ENCODE assay signal across 13 cellular contexts in genomic region chr3:58336135-58336882, GRCh38. TPM values are rescaled to one million over a fixed set of nuclear protein-coding genes. Genes with fewer than 3 reads are reported as not detected.
A peak's percentile ranks its signal among the peaks of the same experiment; 100 is the strongest.
DNase-seq lines count a peak whose midpoint lies in the region; TF ChIP-seq lines count a peak whose summit lies in the region.
"Had no signal": no experiment of that assay in that cellular context is flagged by ENCODE, and none has a peak within 500 bp of the region (broad histone marks: within the 10 kb centered on the region; RNA-seq: fewer than 3 reads in every experiment).

No MANE protein-coding gene starts in this region.

- TF ChIP-seq CTCF in BJ (IDR thresholded peaks at IDR 0.05; ENCODE audit: insufficient read depth, low read depth, low read length) (no peak), mammary epithelial cell (conservative IDR thresholded peaks at IDR 0.05 in 1 of 2, IDR thresholded peaks at IDR 0.05 in 1 of 2; ENCODE audit: extremely low read depth in 1 of 2, insufficient read depth in 1 of 2, low read depth in 1 of 2, low read length in 2 of 2) (no peak)

- H3K4me2 ChIP-seq in Karpas-422 (ENCODE audit: low read depth, low read length, poor library complexity, severe bottlenecking) (peak overlapping the region; percentile 3), mammary epithelial cell (ENCODE audit: insufficient read depth, low read depth, low read length) (no peak overlapping the region)

- DNase-seq in BJ (ENCODE audit: low read depth) (peak; percentile 69), Karpas-422 (no peak), mammary epithelial cell (peak; percentile 92), non-pigmented ciliary epithelial cell (ENCODE audit: low read depth) (peak; percentile 42), NOMO-1 treated with DMSO at 0.1 percent for 48 hours (lab: John Stamatoyannopoulos, UW; ENCODE audit: unreplicated experiment) (no peak), NCI-H510A treated with DMSO at 0.1 percent for 48 hours (lab: John Stamatoyannopoulos, UW) (no peak), NCI-H187 treated with DMSO at 0.1 percent for 48 hours (lab: John Stamatoyannopoulos, UW) (no peak), T1000 (lab: John Stamatoyannopoulos, UW) (no peak)
- DNase-seq: effector memory CD4-positive, alpha-beta T cell; GDM1; left lung; trophoblast cell had no signal

- dilution Hi-C loops in mammary epithelial cell (cut with HindIII; ENCODE audit: low sequenced_read_pairs): loop anchor here (5.0 kb wide), 1 partner anchor 46 kb away; no protein-coding TSS in a partner anchor

- H3K36me3 ChIP-seq in BJ (ENCODE audit: control insufficient read depth, insufficient read depth, low read length): no peaks in the 10 kb centered on the region
- H3K36me3 ChIP-seq in Karpas-422 (ENCODE audit: insufficient read depth, low read length): peaks cover 51% of the 10 kb centered on the region
- H3K36me3 ChIP-seq in mammary epithelial cell (ENCODE audit: insufficient read depth, low read length): no peaks in the 10 kb centered on the region

- no peaks in the 10 kb centered on the region for H3K9me2 ChIP-seq in Karpas-422 (replicated peaks; ENCODE audit: insufficient read depth, low read length)

- peak overlapping the region; percentile 42 for H3K9ac ChIP-seq in Karpas-422 (ENCODE audit: low read length)
- no peak overlapping the region for H3K9ac ChIP-seq in mammary epithelial cell (ENCODE audit: insufficient read depth, low read length)

- H3K4me1 ChIP-seq in Karpas-422 (ENCODE audit: low read length) (peaks cover 80% of the 10 kb centered on the region), mammary epithelial cell (ENCODE audit: insufficient read depth, low read length) (peaks cover 34% of the 10 kb centered on the region)

- H4K20me1 ChIP-seq in Karpas-422 (ENCODE audit: insufficient read depth, low read depth, low read length) (no peaks in the 10 kb centered on the region), mammary epithelial cell (ENCODE audit: insufficient read depth, low read length) (no peaks in the 10 kb centered on the region)

- POLR2A ChIA-PET in BJ (lab: Charles Lee): no interaction called here

- no peak overlapping the region for H2AFZ ChIP-seq in Karpas-422 (ENCODE audit: low read length)
- no peak overlapping the region for H2AFZ ChIP-seq in mammary epithelial cell (ENCODE audit: low read depth, low read length)

- in situ Hi-C loops in mammary epithelial cell (cut with MboI; ENCODE audit: low sequenced_read_pairs in 2 of 2): loop anchor here in 1 of 2 donors (5.0 kb wide), 1 partner anchor 76 kb away; no protein-coding TSS in a partner anchor

- intact Hi-C loops in mammary epithelial cell (cut with micrococcal nuclease): no loop called here

- H3K9me3 ChIP-seq in Karpas-422 (ENCODE audit: low read length) (no peaks in the 10 kb centered on the region), mammary epithelial cell (replicated peaks; ENCODE audit: insufficient read depth, low read length) (no peaks in the 10 kb centered on the region)
- H3K9me3 ChIP-seq: left lung had no signal

- H3K27ac ChIP-seq in Karpas-422 (ENCODE audit: low read length) (peak overlapping the region; percentile 100), mammary epithelial cell (ENCODE audit: insufficient read depth, low read depth, low read length) (no peak overlapping the region)

- H3K4me3 ChIP-seq in BJ (ENCODE audit: low read depth, low read length) (no peak overlapping the region), Karpas-422 (ENCODE audit: low read length) (no peak overlapping the region), mammary epithelial cell (replicated peaks in 1 of 3; ENCODE audit: insufficient read depth in 1 of 3, low read depth in 2 of 3, low read length in 3 of 3) (no peak overlapping the region)
- H3K4me3 ChIP-seq: SJSA1 had no signal

- no TSS peak for BruUV-seq in mammary epithelial cell (replicated peaks; lab: Mats Ljungman, UMichigan)

- H3K79me2 ChIP-seq in Karpas-422 (ENCODE audit: low read length): peaks cover 95% of the 10 kb centered on the region
- H3K79me2 ChIP-seq in mammary epithelial cell (ENCODE audit: insufficient read depth, low read length): peaks cover 3% of the 10 kb centered on the region

- 98% methylated on average over 3 of the region's 3 CpGs for WGBS in mammary epithelial cell (ENCODE audit: low coverage, missing lambda C conversion rate)

- H3K27me3 ChIP-seq in BJ (ENCODE audit: control insufficient read depth, insufficient read depth, low read length) (no peaks in the 10 kb centered on the region), Karpas-422 (ENCODE audit: low read length) (no peaks in the 10 kb centered on the region), mammary epithelial cell (ENCODE audit: insufficient read depth, low read length) (no peaks in the 10 kb centered on the region)
- H3K27me3 ChIP-seq: left lung, SJSA1 had no signal

- CTCF ChIA-PET in BJ (lab: Yijun Ruan, JAX) (interaction anchor here (0.8 to 4.6 kb wide), 7 partner anchors 13 to 127 kb away, joined by 3 to 18 read pairs (median 3); partner anchors contain the start of genes HTD2 and RPP14), mammary epithelial cell (lab: Charles Lee; ENCODE audit: low non-redundant PET) (no interaction called here)

RNA-seq across cellular contexts. Expression of gene PXK, which starts 3.6 kb away (rescaled TPM):
- 36.4 and 38.9 TPM in 2 replicates for polyA plus RNA-seq in BJ (2011; rRNA removed)
- polyA minus RNA-seq in BJ (2011; rRNA and poly(A)+ RNA removed): 20.0 and 28.3 TPM in 2 replicates
- 222 and 353 TPM in 2 replicates for total RNA-seq in Karpas-422 (2014; rRNA removed; shearing (Covaris generic); ENCODE audit: low replicate concordance)
- 10 to 100 TPM; 39.6 to 42.2 TPM for total RNA-seq in mammary epithelial cell
- polyA plus RNA-seq in mammary epithelial cell: 12.4 TPM
- 6.9 TPM for polyA minus RNA-seq in mammary epithelial cell

RNA-seq across cellular contexts. Expression of gene HTD2, which starts 30.0 kb away (rescaled TPM):
- polyA plus RNA-seq in BJ (2011; rRNA removed) (5.2 and 8.3 TPM in 2 replicates), mammary epithelial cell (8.1 TPM)
- polyA minus RNA-seq in BJ (2011; rRNA and poly(A)+ RNA removed): 1.6 and 3.1 TPM in 2 replicates
- 5.4 and 19.9 TPM in 2 replicates for total RNA-seq in Karpas-422 (2014; rRNA removed; shearing (Covaris generic); ENCODE audit: low replicate concordance)
- 10 to 100 TPM; 10.4 to 18.5 TPM for total RNA-seq in mammary epithelial cell
- polyA minus RNA-seq in mammary epithelial cell: not detected

RNA-seq across cellular contexts. Expression of gene RPP14, which starts 30.3 kb away (rescaled TPM):
- 10.9 and 13.3 TPM in 2 replicates for polyA plus RNA-seq in BJ (2011; rRNA removed)
- 4.1 and 6.2 TPM in 2 replicates for polyA minus RNA-seq in BJ (2011; rRNA and poly(A)+ RNA removed)
- 7.5 and 7.6 TPM in 2 replicates for total RNA-seq in Karpas-422 (2014; rRNA removed; shearing (Covaris generic); ENCODE audit: low replicate concordance)
- 10 to 100 TPM; 15.5 to 22.1 TPM for total RNA-seq in mammary epithelial cell
- 12.4 TPM for polyA plus RNA-seq in mammary epithelial cell
- polyA minus RNA-seq in mammary epithelial cell: 33.4 TPM

Comparison
In these comparisons a context has a peak if more than half of its experiments do, and no peak if none do; other contexts are left out.
1. DNase-seq: peak in BJ (single experiment), mammary epithelial cell (single experiment) and non-pigmented ciliary epithelial cell (single experiment); none in Karpas-422 (single experiment), NOMO-1 treated with DMSO at 0.1 percent for 48 hours (single experiment), NCI-H510A treated with DMSO at 0.1 percent for 48 hours (single experiment), NCI-H187 treated with DMSO at 0.1 percent for 48 hours (single experiment) and T1000 (single experiment).